ENCODE assay signal across 16 cellular contexts in genomic region chr3:195806916-195807231, GRCh38. TPM values are rescaled to one million over a fixed set of nuclear protein-coding genes. Genes with fewer than 3 reads are reported as not detected.
DNase-seq lines count a peak whose midpoint lies in the region; ATAC-seq and TF ChIP-seq lines count a peak whose summit lies in the region.
"Had no signal": no experiment of that assay in that cellular context is flagged by ENCODE, and none has a peak within 500 bp of the region (broad histone marks: within the 10 kb centered on the region; RNA-seq: fewer than 3 reads in every experiment).

No MANE protein-coding gene starts in this region.

- DNase-seq in left ventricle myocardium inferior (no peak), left ventricle myocardium superior (no peak), germinal center (ENCODE audit: low spot score) (no peak), NCI-H2107 (lab: John Stamatoyannopoulos, UW) (no peak)
- DNase-seq in natural killer cell treated with Interleukin-12 subunit alpha and Interleukin-12 subunit beta and Interleukin-15 and Interleukin-18, amount 100 ng/mL, for 72 hours (ENCODE audit: low spot score) = peak; percentile 52
- DNase-seq: CD8-positive, alpha-beta memory T cell; NCI-H1105 treated with DMSO at 0.1 percent for 48 hours; NCI-H1694; NCI-H510A; NCI-H748 treated with DMSO at 0.1 percent for 48 hours; NK-92 treated with Interleukin-12 subunit alpha and Interleukin-12 subunit beta, amount 100 ng/mL, for 24 hours; Right ventricle myocardium superior had no signal

- no peaks in the 10 kb centered on the region for H3K36me3 Mint-ChIP-seq in activated T-helper 17 cell treated with anti-CD3 and anti-CD28 coated beads, Interleukin-2, amount 50 U/mL, for 72 hours (ENCODE audit: low read depth)
- no peaks in the 10 kb centered on the region for H3K36me3 Mint-ChIP-seq in natural killer cell treated with Interleukin-12 subunit alpha and Interleukin-12 subunit beta and Interleukin-15 and Interleukin-18, amount 100 ng/mL, for 72 hours

- ATAC-seq in left ventricle myocardium superior (no peak), GM18502 (IDR thresholded peaks at IDR 0.05; ENCODE audit: poor library complexity, unreplicated experiment) (no peak)
- ATAC-seq in activated T-helper 17 cell treated with anti-CD3 and anti-CD28 coated beads, Interleukin-2, amount 50 U/mL, for 72 hours (replicated peaks) = no peak
- ATAC-seq in natural killer cell treated with Interleukin-12 subunit alpha and Interleukin-12 subunit beta and Interleukin-15 and Interleukin-18, amount 100 ng/mL, for 72 hours = no peak

- no peaks in the 10 kb centered on the region for H3K36me3 ChIP-seq in left ventricle myocardium inferior

- H3K4me1 ChIP-seq in left ventricle myocardium inferior = peaks cover 13% of the 10 kb centered on the region

- H3K27me3 ChIP-seq in left ventricle myocardium inferior (ENCODE audit: low read depth) = peaks cover 45% of the 10 kb centered on the region

- no peaks in the 10 kb centered on the region for H3K9me3 ChIP-seq in left ventricle myocardium inferior (replicated peaks)

- no peak overlapping the region for H3K4me3 Mint-ChIP-seq in activated T-helper 17 cell treated with anti-CD3 and anti-CD28 coated beads, Interleukin-2, amount 50 U/mL, for 72 hours
- no peak overlapping the region for H3K4me3 Mint-ChIP-seq in natural killer cell treated with Interleukin-12 subunit alpha and Interleukin-12 subunit beta and Interleukin-15 and Interleukin-18, amount 100 ng/mL, for 72 hours
- H3K4me3 Mint-ChIP-seq: CD8-positive, alpha-beta memory T cell had no signal

- TF ChIP-seq CTCF in left ventricle myocardium inferior (IDR thresholded peaks at IDR 0.05; ENCODE audit: borderline replicate concordance) = no peak

- H3K27me3 Mint-ChIP-seq in activated T-helper 17 cell treated with anti-CD3 and anti-CD28 coated beads, Interleukin-2, amount 50 U/mL, for 72 hours = no peaks in the 10 kb centered on the region
- H3K27me3 Mint-ChIP-seq in natural killer cell treated with Interleukin-12 subunit alpha and Interleukin-12 subunit beta and Interleukin-15 and Interleukin-18, amount 100 ng/mL, for 72 hours = peaks cover 0 to 5% of the 10 kb centered on the region in 2 donors

- peak overlapping the region; percentile 9 for H3K27ac ChIP-seq in left ventricle myocardium inferior (replicated peaks)
- H3K27ac ChIP-seq: HL-60 had no signal

- peaks cover 42% of the 10 kb centered on the region for H3K4me1 Mint-ChIP-seq in activated T-helper 17 cell treated with anti-CD3 and anti-CD28 coated beads, Interleukin-2, amount 50 U/mL, for 72 hours
- H3K4me1 Mint-ChIP-seq in natural killer cell treated with Interleukin-12 subunit alpha and Interleukin-12 subunit beta and Interleukin-15 and Interleukin-18, amount 100 ng/mL, for 72 hours (ENCODE audit: low read depth in 2 of 2) = peaks cover 45 to 46% of the 10 kb centered on the region in 2 donors

- intact Hi-C loops in left ventricle myocardium inferior (cut with micrococcal nuclease) (no loop called here), left ventricle myocardium superior (cut with micrococcal nuclease) (no loop called here)

- no peak overlapping the region for H3K4me3 ChIP-seq in left ventricle myocardium inferior

- H3K9me3 Mint-ChIP-seq in activated T-helper 17 cell treated with anti-CD3 and anti-CD28 coated beads, Interleukin-2, amount 50 U/mL, for 72 hours = no peaks in the 10 kb centered on the region
- no peaks in the 10 kb centered on the region for H3K9me3 Mint-ChIP-seq in natural killer cell treated with Interleukin-12 subunit alpha and Interleukin-12 subunit beta and Interleukin-15 and Interleukin-18, amount 100 ng/mL, for 72 hours
- H3K9me3 Mint-ChIP-seq: CD8-positive, alpha-beta memory T cell had no signal

- peak overlapping the region; percentile 32 for H3K27ac Mint-ChIP-seq in activated T-helper 17 cell treated with anti-CD3 and anti-CD28 coated beads, Interleukin-2, amount 50 U/mL, for 72 hours
- peak overlapping the region; percentile 49 to 80 for H3K27ac Mint-ChIP-seq in natural killer cell treated with Interleukin-12 subunit alpha and Interleukin-12 subunit beta and Interleukin-15 and Interleukin-18, amount 100 ng/mL, for 72 hours

RNA-seq across cellular contexts. Expression of gene MUC4, which starts 4.9 kb away (rescaled TPM):
- total RNA-seq in left ventricle myocardium inferior = 0.11 TPM
- not detected for total RNA-seq in left ventricle myocardium superior
- total RNA-seq in activated T-helper 17 cell treated with anti-CD3 and anti-CD28 coated beads, Interleukin-2, amount 50 U/mL, for 72 hours = 1 to 10 TPM; 2.4 to 3.1 TPM
- under 1 TPM; 0.19 to 0.28 TPM for total RNA-seq in natural killer cell treated with Interleukin-12 subunit alpha and Interleukin-12 subunit beta and Interleukin-15 and Interleukin-18, amount 100 ng/mL, for 72 hours
- total RNA-seq: A673, Right ventricle myocardium superior had no signal
